1 cellular context compared by ENCODE assay signal in genomic region chr2:168976034-168976654, GRCh38.
A peak's percentile ranks its signal among the peaks of the same experiment; 100 is the strongest.
TF ChIP-seq lines count a peak whose summit lies in the region.

No MANE protein-coding gene starts in this region.

TF ChIP-seq in K562, 482 proteins besides CTCF, POLR2A, EP300 and RAD21 (continued from another document and continues in another):
- TF ChIP-seq, protein P1, sequence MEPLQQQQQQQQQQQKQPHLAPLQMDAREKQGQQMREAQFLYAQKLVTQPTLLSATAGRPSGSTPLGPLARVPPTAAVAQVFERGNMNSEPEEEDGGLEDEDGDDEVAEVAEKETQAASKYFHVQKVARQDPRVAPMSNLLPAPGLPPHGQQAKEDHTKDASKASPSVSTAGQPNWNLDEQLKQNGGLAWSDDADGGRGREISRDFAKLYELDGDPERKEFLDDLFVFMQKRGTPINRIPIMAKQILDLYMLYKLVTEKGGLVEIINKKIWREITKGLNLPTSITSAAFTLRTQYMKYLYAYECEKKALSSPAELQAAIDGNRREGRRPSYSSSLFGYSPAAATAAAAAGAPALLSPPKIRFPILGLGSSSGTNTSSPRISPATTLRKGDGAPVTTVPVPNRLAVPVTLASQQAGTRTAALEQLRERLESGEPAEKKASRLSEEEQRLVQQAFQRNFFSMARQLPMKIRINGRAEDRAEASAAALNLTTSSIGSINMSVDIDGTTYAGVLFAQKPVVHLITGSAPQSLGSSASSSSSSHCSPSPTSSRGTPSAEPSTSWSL (CRISPR knock-in tag; IDR thresholded peaks at IDR 0.05; ENCODE audit: borderline replicate concordance): no peak
- TF ChIP-seq CUX1 (CRISPR knock-in tag; IDR thresholded peaks at IDR 0.05): peak; percentile 37; the same call in 1 of the 2 replicates
- no peak; the same call in 1 of the 2 replicates for TF ChIP-seq HCFC1 (IDR thresholded peaks at IDR 0.05; ENCODE audit: low read depth, low read length)
- peak; percentile 98 for TF ChIP-seq LEF1 (IDR thresholded peaks at IDR 0.05)
- peak; percentile 50; the same call in 1 of the 2 replicates for TF ChIP-seq EP400 (IDR thresholded peaks at IDR 0.05)
- TF ChIP-seq, protein P2, sequence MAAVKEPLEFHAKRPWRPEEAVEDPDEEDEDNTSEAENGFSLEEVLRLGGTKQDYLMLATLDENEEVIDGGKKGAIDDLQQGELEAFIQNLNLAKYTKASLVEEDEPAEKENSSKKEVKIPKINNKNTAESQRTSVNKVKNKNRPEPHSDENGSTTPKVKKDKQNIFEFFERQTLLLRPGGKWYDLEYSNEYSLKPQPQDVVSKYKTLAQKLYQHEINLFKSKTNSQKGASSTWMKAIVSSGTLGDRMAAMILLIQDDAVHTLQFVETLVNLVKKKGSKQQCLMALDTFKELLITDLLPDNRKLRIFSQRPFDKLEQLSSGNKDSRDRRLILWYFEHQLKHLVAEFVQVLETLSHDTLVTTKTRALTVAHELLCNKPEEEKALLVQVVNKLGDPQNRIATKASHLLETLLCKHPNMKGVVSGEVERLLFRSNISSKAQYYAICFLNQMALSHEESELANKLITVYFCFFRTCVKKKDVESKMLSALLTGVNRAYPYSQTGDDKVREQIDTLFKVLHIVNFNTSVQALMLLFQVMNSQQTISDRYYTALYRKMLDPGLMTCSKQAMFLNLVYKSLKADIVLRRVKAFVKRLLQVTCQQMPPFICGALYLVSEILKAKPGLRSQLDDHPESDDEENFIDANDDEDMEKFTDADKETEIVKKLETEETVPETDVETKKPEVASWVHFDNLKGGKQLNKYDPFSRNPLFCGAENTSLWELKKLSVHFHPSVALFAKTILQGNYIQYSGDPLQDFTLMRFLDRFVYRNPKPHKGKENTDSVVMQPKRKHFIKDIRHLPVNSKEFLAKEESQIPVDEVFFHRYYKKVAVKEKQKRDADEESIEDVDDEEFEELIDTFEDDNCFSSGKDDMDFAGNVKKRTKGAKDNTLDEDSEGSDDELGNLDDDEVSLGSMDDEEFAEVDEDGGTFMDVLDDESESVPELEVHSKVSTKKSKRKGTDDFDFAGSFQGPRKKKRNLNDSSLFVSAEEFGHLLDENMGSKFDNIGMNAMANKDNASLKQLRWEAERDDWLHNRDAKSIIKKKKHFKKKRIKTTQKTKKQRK (IDR thresholded peaks at IDR 0.05; ENCODE audit: borderline replicate concordance, low read depth, low read length): no peak
- no peak for TF ChIP-seq SMARCB1 (IDR thresholded peaks at IDR 0.05; ENCODE audit: insufficient read length, low read depth)
- peak; percentile 87 for TF ChIP-seq CXXC5 (CRISPR knock-in tag; IDR thresholded peaks at IDR 0.05)
- TF ChIP-seq SNIP1 (IDR thresholded peaks at IDR 0.05; ENCODE audit: low read depth): no peak
- TF ChIP-seq TEAD2 (tag; IDR thresholded peaks at IDR 0.05): peak; percentile 97
- TF ChIP-seq RBM39 (optimal IDR thresholded peaks at IDR 0.05; ENCODE audit: low read depth, low read length): no peak
- TF ChIP-seq, protein P3, sequence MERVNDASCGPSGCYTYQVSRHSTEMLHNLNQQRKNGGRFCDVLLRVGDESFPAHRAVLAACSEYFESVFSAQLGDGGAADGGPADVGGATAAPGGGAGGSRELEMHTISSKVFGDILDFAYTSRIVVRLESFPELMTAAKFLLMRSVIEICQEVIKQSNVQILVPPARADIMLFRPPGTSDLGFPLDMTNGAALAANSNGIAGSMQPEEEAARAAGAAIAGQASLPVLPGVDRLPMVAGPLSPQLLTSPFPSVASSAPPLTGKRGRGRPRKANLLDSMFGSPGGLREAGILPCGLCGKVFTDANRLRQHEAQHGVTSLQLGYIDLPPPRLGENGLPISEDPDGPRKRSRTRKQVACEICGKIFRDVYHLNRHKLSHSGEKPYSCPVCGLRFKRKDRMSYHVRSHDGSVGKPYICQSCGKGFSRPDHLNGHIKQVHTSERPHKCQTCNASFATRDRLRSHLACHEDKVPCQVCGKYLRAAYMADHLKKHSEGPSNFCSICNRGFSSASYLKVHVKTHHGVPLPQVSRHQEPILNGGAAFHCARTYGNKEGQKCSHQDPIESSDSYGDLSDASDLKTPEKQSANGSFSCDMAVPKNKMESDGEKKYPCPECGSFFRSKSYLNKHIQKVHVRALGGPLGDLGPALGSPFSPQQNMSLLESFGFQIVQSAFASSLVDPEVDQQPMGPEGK (CRISPR knock-in tag; IDR thresholded peaks at IDR 0.05; ENCODE audit: borderline replicate concordance): no peak
- TF ChIP-seq, protein P4, sequence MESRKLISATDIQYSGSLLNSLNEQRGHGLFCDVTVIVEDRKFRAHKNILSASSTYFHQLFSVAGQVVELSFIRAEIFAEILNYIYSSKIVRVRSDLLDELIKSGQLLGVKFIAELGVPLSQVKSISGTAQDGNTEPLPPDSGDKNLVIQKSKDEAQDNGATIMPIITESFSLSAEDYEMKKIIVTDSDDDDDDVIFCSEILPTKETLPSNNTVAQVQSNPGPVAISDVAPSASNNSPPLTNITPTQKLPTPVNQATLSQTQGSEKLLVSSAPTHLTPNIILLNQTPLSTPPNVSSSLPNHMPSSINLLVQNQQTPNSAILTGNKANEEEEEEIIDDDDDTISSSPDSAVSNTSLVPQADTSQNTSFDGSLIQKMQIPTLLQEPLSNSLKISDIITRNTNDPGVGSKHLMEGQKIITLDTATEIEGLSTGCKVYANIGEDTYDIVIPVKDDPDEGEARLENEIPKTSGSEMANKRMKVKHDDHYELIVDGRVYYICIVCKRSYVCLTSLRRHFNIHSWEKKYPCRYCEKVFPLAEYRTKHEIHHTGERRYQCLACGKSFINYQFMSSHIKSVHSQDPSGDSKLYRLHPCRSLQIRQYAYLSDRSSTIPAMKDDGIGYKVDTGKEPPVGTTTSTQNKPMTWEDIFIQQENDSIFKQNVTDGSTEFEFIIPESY (CRISPR knock-in tag; IDR thresholded peaks at IDR 0.05): peak; percentile 87; the same call in 1 of the 2 replicates
- peak; percentile 58; the same call in 1 of the 2 replicates for TF ChIP-seq FOXJ2 (tag; IDR thresholded peaks at IDR 0.05)
- TF ChIP-seq KDM5B (IDR thresholded peaks at IDR 0.05; ENCODE audit: insufficient replicate concordance, low read depth, low read length): no peak
- no peak for TF ChIP-seq KLF10 (CRISPR knock-in tag; IDR thresholded peaks at IDR 0.05)
- no peak for TF ChIP-seq KDM4B (IDR thresholded peaks at IDR 0.05; ENCODE audit: borderline replicate concordance in 2 of 2, low read depth in 1 of 2)
- TF ChIP-seq ZNF217 (CRISPR knock-in tag; IDR thresholded peaks at IDR 0.05): no peak
- TF ChIP-seq KLF13 (tag; IDR thresholded peaks at IDR 0.05; ENCODE audit: borderline replicate concordance, low read depth): 0 out of 2 replicates have a peak, but pooled peaks have one; percentile 16
- no peak for TF ChIP-seq ARHGAP35 (IDR thresholded peaks at IDR 0.05; ENCODE audit: partially characterized antibody)
- no peak for TF ChIP-seq EWSR1 (IDR thresholded peaks at IDR 0.05; ENCODE audit: borderline replicate concordance, low read depth, partially characterized antibody)
- no peak for TF ChIP-seq ZNF551 (CRISPR knock-in tag; IDR thresholded peaks at IDR 0.05)
- no peak for TF ChIP-seq ELF1 (tag; IDR thresholded peaks at IDR 0.05)
- no peak for TF ChIP-seq NFYB (IDR thresholded peaks at IDR 0.05; ENCODE audit: extremely low read depth, insufficient read length)
- TF ChIP-seq, protein P5, sequence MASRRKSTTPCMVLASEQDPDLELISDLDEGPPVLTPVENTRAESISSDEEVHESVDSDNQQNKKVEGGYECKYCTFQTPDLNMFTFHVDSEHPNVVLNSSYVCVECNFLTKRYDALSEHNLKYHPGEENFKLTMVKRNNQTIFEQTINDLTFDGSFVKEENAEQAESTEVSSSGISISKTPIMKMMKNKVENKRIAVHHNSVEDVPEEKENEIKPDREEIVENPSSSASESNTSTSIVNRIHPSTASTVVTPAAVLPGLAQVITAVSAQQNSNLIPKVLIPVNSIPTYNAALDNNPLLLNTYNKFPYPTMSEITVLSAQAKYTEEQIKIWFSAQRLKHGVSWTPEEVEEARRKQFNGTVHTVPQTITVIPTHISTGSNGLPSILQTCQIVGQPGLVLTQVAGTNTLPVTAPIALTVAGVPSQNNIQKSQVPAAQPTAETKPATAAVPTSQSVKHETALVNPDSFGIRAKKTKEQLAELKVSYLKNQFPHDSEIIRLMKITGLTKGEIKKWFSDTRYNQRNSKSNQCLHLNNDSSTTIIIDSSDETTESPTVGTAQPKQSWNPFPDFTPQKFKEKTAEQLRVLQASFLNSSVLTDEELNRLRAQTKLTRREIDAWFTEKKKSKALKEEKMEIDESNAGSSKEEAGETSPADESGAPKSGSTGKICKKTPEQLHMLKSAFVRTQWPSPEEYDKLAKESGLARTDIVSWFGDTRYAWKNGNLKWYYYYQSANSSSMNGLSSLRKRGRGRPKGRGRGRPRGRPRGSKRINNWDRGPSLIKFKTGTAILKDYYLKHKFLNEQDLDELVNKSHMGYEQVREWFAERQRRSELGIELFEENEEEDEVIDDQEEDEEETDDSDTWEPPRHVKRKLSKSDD (conservative IDR thresholded peaks at IDR 0.05; ENCODE audit: low read length): no peak
- no peak for TF ChIP-seq COPS2 (conservative IDR thresholded peaks at IDR 0.05)
- no peak for TF ChIP-seq ZNF79 (CRISPR knock-in tag; IDR thresholded peaks at IDR 0.05; ENCODE audit: low read depth)
- TF ChIP-seq BACH1 (tag; IDR thresholded peaks at IDR 0.05): no peak
- no peak for TF ChIP-seq ZNF707 (CRISPR knock-in tag; conservative IDR thresholded peaks at IDR 0.05)
- TF ChIP-seq BRF2 (IDR thresholded peaks at IDR 0.05; ENCODE audit: borderline replicate concordance, insufficient read depth, insufficient read length): no peak
- TF ChIP-seq RBM25 (IDR thresholded peaks at IDR 0.05; ENCODE audit: low read depth, low read length, severe bottlenecking): no peak
- TF ChIP-seq OTX1 (CRISPR knock-in tag; IDR thresholded peaks at IDR 0.05): no peak
- 0 out of 2 replicates have a peak, but pooled peaks have one; percentile 9 for TF ChIP-seq TSHZ1 (CRISPR knock-in tag; IDR thresholded peaks at IDR 0.05)
- no peak for TF ChIP-seq ZNF239 (CRISPR knock-in tag; IDR thresholded peaks at IDR 0.05)
- TF ChIP-seq, protein P6, sequence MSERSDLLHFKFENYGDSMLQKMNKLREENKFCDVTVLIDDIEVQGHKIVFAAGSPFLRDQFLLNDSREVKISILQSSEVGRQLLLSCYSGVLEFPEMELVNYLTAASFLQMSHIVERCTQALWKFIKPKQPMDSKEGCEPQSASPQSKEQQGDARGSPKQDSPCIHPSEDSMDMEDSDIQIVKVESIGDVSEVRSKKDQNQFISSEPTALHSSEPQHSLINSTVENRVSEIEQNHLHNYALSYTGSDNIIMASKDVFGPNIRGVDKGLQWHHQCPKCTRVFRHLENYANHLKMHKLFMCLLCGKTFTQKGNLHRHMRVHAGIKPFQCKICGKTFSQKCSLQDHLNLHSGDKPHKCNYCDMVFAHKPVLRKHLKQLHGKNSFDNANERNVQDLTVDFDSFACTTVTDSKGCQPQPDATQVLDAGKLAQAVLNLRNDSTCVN (CRISPR knock-in tag; IDR thresholded peaks at IDR 0.05): no peak
